Comparison of ENCODE assay signal across 14 cellular contexts in genomic region chr10:79268717-79269116, GRCh38.
DNase-seq lines count a peak whose midpoint lies in the region; ATAC-seq and TF ChIP-seq lines count a peak whose summit lies in the region.
"Had no signal": no experiment of that assay in that cellular context is flagged by ENCODE, and none has a peak within 500 bp of the region (broad histone marks: within the 10 kb centered on the region; RNA-seq: fewer than 3 reads in every experiment).

No MANE protein-coding gene starts in this region.

- H3K79me1 ChIP-seq in neuronal stem cell (ENCODE audit: low read depth, low read length): peaks cover 14% of the 10 kb centered on the region

- H2AK5ac ChIP-seq in neuronal stem cell (ENCODE audit: low read depth, low read length): no peak overlapping the region

- no peak overlapping the region for H4K8ac ChIP-seq in neuronal stem cell (ENCODE audit: low read depth, low read length)

- no peaks in the 10 kb centered on the region for H3K36me3 ChIP-seq in ACC112 (ENCODE audit: insufficient read depth, low read length)
- H3K36me3 ChIP-seq in neuronal stem cell (replicated peaks in 1 of 2; ENCODE audit: control insufficient read depth in 2 of 2, insufficient read depth in 2 of 2, low read length in 2 of 2): peaks cover 8 to 77% of the 10 kb centered on the region in 2 donors
- H3K36me3 ChIP-seq: uterus had no signal

- H3K4me1 Mint-ChIP-seq in HFFc6 (ENCODE audit: low read depth) (peaks cover 72% of the 10 kb centered on the region), chondrocyte (ENCODE audit: low read depth) (peaks cover 60% of the 10 kb centered on the region)
- H3K4me1 Mint-ChIP-seq in CD4-positive, alpha-beta T cell (ENCODE audit: low read depth): peaks cover 9% of the 10 kb centered on the region

- H3K4me2 ChIP-seq in neuronal stem cell (ENCODE audit: insufficient read depth, low read length, poor library complexity, severe bottlenecking): no peak overlapping the region

- intact Hi-C loops in CD4-positive, alpha-beta T cell (cut with DNase I, micrococcal nuclease): no loop called here

- no peaks in the 10 kb centered on the region for H3K27me3 ChIP-seq in ACC112 (ENCODE audit: insufficient read depth, low read length)
- no peaks in the 10 kb centered on the region for H3K27me3 ChIP-seq in neuronal stem cell (ENCODE audit: control insufficient read depth in 3 of 3, insufficient read depth in 3 of 3, low read depth in 1 of 3, low read length in 3 of 3)
- H3K27me3 ChIP-seq in CD4-positive, alpha-beta T cell (ENCODE audit: control insufficient read depth, insufficient read depth, low read length): no peaks in the 10 kb centered on the region
- H3K27me3 ChIP-seq: Peyer's patch, uterus had no signal

- peak overlapping the region; percentile 24 for H3K9ac ChIP-seq in neuronal stem cell (ENCODE audit: low read depth, low read length, poor library complexity)
- H3K9ac ChIP-seq: parathyroid adenoma had no signal

- no peaks in the 10 kb centered on the region for H3K9me3 ChIP-seq in neuronal stem cell (replicated peaks in 1 of 2; ENCODE audit: control insufficient read depth in 2 of 2, insufficient read depth in 1 of 2, low read depth in 1 of 2, low read length in 2 of 2)
- no peaks in the 10 kb centered on the region for H3K9me3 ChIP-seq in CD4-positive, alpha-beta T cell (ENCODE audit: control insufficient read depth, low read length)
- H3K9me3 ChIP-seq: Peyer's patch, uterus had no signal

- no peak overlapping the region for H2BK5ac ChIP-seq in neuronal stem cell (ENCODE audit: low read length)

- H3K27me3 Mint-ChIP-seq in HFFc6 (ENCODE audit: insufficient read depth) (peaks cover 21% of the 10 kb centered on the region), chondrocyte (ENCODE audit: low read depth) (no peaks in the 10 kb centered on the region)
- H3K27me3 Mint-ChIP-seq in CD4-positive, alpha-beta T cell: no peaks in the 10 kb centered on the region

- H3K23ac ChIP-seq in neuronal stem cell (ENCODE audit: low read depth, low read length, poor library complexity): no peak overlapping the region

- H3K4me3 ChIP-seq in ACC112 (ENCODE audit: low read depth, low read length) (no peak overlapping the region), neuronal stem cell (ENCODE audit: low read length in 2 of 2) (no peak overlapping the region)
- H3K4me3 ChIP-seq: Peyer's patch, uterus had no signal

- CTCF ChIA-PET in CD4-positive, alpha-beta T cell (lab: Charles Lee): no interaction called here

- peak overlapping the region; percentile 96; the same call in 1 of the 2 replicates for H3K27ac ChIP-seq in ACC112 (ENCODE audit: low read depth, low read length)
- H3K27ac ChIP-seq in neuronal stem cell (replicated peaks; ENCODE audit: low read length): no peak overlapping the region
- H3K27ac ChIP-seq in CD4-positive, alpha-beta T cell (ENCODE audit: low read depth, low read length): no peak overlapping the region
- H3K27ac ChIP-seq: parathyroid adenoma had no signal

- ATAC-seq in CD4-positive, alpha-beta T cell (ENCODE audit: poor library complexity): no peak

- H3K4me3 Mint-ChIP-seq in HFFc6 (peak overlapping the region; percentile 31), chondrocyte (ENCODE audit: unreplicated experiment) (no peak overlapping the region)
- H3K4me3 Mint-ChIP-seq in CD4-positive, alpha-beta T cell: no peak overlapping the region

- TF ChIP-seq CTCF in HFFc6 (IDR thresholded peaks at IDR 0.05): no peak
- TF ChIP-seq CTCF in chondrocyte (IDR thresholded peaks at IDR 0.05): no peak
- no peak for TF ChIP-seq CTCF in CD4-positive, alpha-beta T cell (IDR thresholded peaks at IDR 0.05)

- no peak overlapping the region for H3K14ac ChIP-seq in neuronal stem cell (ENCODE audit: low read length)

- no peaks in the 10 kb centered on the region for H3K9me3 Mint-ChIP-seq in HFFc6
- H3K9me3 Mint-ChIP-seq in chondrocyte (ENCODE audit: low read depth): no peaks in the 10 kb centered on the region
- H3K9me3 Mint-ChIP-seq in CD4-positive, alpha-beta T cell: no peaks in the 10 kb centered on the region

- no peak overlapping the region for H2BK12ac ChIP-seq in neuronal stem cell (ENCODE audit: low read length)

- WGBS in neuronal stem cell (ENCODE audit: extremely low coverage in 2 of 2, insufficient read length in 2 of 2, insufficient replicate concordance in 1 of 2), 2 donors: no CpG with 5 or more reads among the region's 7 CpGs

- H3K36me3 Mint-ChIP-seq in HFFc6 (ENCODE audit: low read depth) (peaks cover 16% of the 10 kb centered on the region), chondrocyte (ENCODE audit: low read depth) (peaks cover 5% of the 10 kb centered on the region)
- H3K36me3 Mint-ChIP-seq in CD4-positive, alpha-beta T cell (ENCODE audit: low read depth): no peaks in the 10 kb centered on the region

- H3K27ac Mint-ChIP-seq in HFFc6 (peak overlapping the region; percentile 98), chondrocyte (ENCODE audit: unreplicated experiment) (peak overlapping the region; percentile 92)
- H3K27ac Mint-ChIP-seq in CD4-positive, alpha-beta T cell: no peak overlapping the region

- H3K79me2 ChIP-seq in ACC112 (ENCODE audit: control insufficient read depth, insufficient read depth, low read length, unreplicated experiment): peaks cover 44% of the 10 kb centered on the region

- no peak overlapping the region for H2AFZ ChIP-seq in ACC112 (ENCODE audit: low read length, unreplicated experiment)
- no peak overlapping the region for H2AFZ ChIP-seq in neuronal stem cell (ENCODE audit: low read length)
- H2AFZ ChIP-seq: parathyroid adenoma had no signal

- no peak overlapping the region for H3K4ac ChIP-seq in neuronal stem cell (ENCODE audit: low read length)

- POLR2A ChIA-PET in CD4-positive, alpha-beta T cell (lab: Charles Lee): no interaction called here

- DNase-seq in HFFc6 (no peak), chondrocyte (ENCODE audit: low spot score) (no peak), neuronal stem cell (ENCODE audit: low spot score) (no peak), SK-N-DZ (ENCODE audit: low spot score) (no peak), islet precursor cell (no peak)
- DNase-seq in stimulated activated CD4-positive, alpha-beta T cell treated with anti-CD3 and anti-CD28 coated beads, Interleukin-4, amount 100 ng/mL, for 24 hours: no peak
- no peak for DNase-seq in CD4-positive, alpha-beta T cell
- DNase-seq: activated T-cell treated with anti-CD3 and anti-CD28 coated beads, Interleukin-2, amount 50 U/mL, for 1 hour; GDM1; NCI-H1048; Peyer's patch; uterus had no signal

- H2BK15ac ChIP-seq in neuronal stem cell (ENCODE audit: low read length): no peak overlapping the region

- H3K4me1 ChIP-seq in ACC112 (ENCODE audit: control insufficient read depth, insufficient read depth, low read length, unreplicated experiment): peaks cover 54% of the 10 kb centered on the region
- H3K4me1 ChIP-seq in neuronal stem cell (ENCODE audit: control insufficient read depth in 2 of 2, insufficient read depth in 1 of 2, low read depth in 1 of 2, low read length in 2 of 2): peaks cover 12 to 20% of the 10 kb centered on the region in 2 donors

- H3K18ac ChIP-seq in neuronal stem cell (ENCODE audit: low read length): no peak overlapping the region

- no peak overlapping the region for H2BK120ac ChIP-seq in neuronal stem cell (ENCODE audit: low read depth, low read length)

- H4K91ac ChIP-seq in neuronal stem cell (ENCODE audit: low read depth, low read length, poor library complexity): no peak overlapping the region
